Comparison of ENCODE assay signal across 10 cellular contexts in the genomic region with DNA sequence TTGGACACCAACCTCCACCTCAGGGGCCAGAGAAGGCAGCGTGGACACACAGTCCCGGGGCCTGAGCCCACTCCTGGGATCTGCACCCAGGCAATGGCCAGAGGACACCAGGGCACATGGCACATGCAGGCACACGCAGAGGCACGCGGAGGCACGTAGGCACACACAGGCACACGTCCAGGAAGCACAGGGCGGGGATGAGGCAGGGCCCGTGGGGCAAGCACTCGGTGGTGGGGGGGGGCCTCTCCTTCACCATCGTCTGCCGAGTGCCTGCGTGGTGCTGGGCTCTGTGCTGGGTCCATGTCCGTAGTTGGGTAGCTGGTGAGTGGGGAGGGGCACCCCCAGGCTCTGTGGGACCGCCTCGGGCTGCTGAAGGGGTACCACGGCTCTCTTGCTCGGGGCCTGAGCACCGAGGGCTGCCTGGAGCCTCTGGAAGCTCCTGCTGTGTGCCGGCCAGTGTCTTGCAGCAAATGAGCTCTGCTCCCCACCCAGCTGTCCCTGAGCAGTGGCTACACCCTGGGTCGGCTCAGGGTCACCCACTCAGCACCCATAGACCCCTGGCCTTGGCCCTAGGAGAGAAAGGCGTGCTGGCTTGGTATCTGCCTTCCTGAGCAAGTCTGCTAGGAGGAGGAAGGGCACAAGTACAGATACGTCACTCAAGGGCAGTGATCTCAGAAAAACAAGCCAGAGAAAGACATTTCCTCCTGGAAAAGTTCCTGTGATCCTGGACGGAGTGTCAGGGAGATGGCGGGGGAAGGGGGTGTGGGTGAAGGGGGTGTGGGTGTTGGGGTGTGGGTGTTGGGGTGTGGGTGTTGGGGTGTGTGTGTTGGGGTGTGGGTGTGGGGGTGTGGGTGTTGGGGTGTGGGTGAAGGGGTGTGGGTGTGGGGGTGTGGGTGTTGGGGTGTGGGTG. TPM values are rescaled to one million over a fixed set of nuclear protein-coding genes. Genes with fewer than 3 reads are reported as not detected.
DNase-seq lines count a peak whose midpoint lies in the region; ATAC-seq, FAIRE-seq and TF ChIP-seq lines count a peak whose summit lies in the region.
"Had no signal": no experiment of that assay in that cellular context is flagged by ENCODE, and none has a peak within 500 bp of the region (broad histone marks: within the 10 kb centered on the region; RNA-seq: fewer than 3 reads in every experiment).

No MANE protein-coding gene starts in this region.

- no peaks in the 10 kb centered on the region for H3K27me3 ChIP-seq in thoracic aorta (replicated peaks; ENCODE audit: insufficient read depth)

- peaks cover 0 to 8% of the 10 kb centered on the region in 2 donors for H3K4me1 Mint-ChIP-seq in immature natural killer cell

- H3K9me3 ChIP-seq in thoracic aorta: no peaks in the 10 kb centered on the region

- peaks cover 0 to 10% of the 10 kb centered on the region in 2 donors for H3K36me3 Mint-ChIP-seq in activated naive CD4-positive, alpha-beta T cell treated with anti-CD3 and anti-CD28 coated beads, Interleukin-2, amount 50 U/mL, for 72 hours
- H3K36me3 Mint-ChIP-seq in immature natural killer cell: no peaks in the 10 kb centered on the region

- H3K4me3 Mint-ChIP-seq in immature natural killer cell: peak overlapping the region; percentile 6 to 83 (median 53)

- peak overlapping the region; percentile 21 to 95 for H3K27ac Mint-ChIP-seq in activated naive CD4-positive, alpha-beta T cell treated with anti-CD3 and anti-CD28 coated beads, Interleukin-2, amount 50 U/mL, for 72 hours
- peak overlapping the region; percentile 71 to 97 (median 83) for H3K27ac Mint-ChIP-seq in immature natural killer cell

- peak overlapping the region in 1 of 2 donors; percentile 50 for H3K27ac ChIP-seq in thoracic aorta

- ATAC-seq in activated naive CD4-positive, alpha-beta T cell treated with anti-CD3 and anti-CD28 coated beads, Interleukin-2, amount 50 U/mL, for 72 hours: peak; percentile 52 to 53
- ATAC-seq in thoracic aorta (ENCODE audit: insufficient number of reproducible peaks, low FRiP score, low read depth) (peak; percentile 54), GM21526 (IDR thresholded peaks at IDR 0.05; ENCODE audit: low FRiP score, unreplicated experiment) (no peak)

- H3K9me3 Mint-ChIP-seq in activated naive CD4-positive, alpha-beta T cell treated with anti-CD3 and anti-CD28 coated beads, Interleukin-2, amount 50 U/mL, for 72 hours: no peaks in the 10 kb centered on the region
- peaks cover 2 to 15% (median 7%) of the 10 kb centered on the region in 6 donors for H3K9me3 Mint-ChIP-seq in immature natural killer cell

- peaks cover 3 to 4% of the 10 kb centered on the region in 2 donors for H3K4me1 ChIP-seq in thoracic aorta (ENCODE audit: control insufficient read depth in 1 of 2, low read depth in 2 of 2)

- no peak overlapping the region for H3K4me3 ChIP-seq in thoracic aorta

- no peak for TF ChIP-seq CTCF in thoracic aorta (IDR thresholded peaks at IDR 0.05)

- no peak for FAIRE-seq in RCC 7860 (lab: Jason Lieb, UNC)

- peaks cover 27 to 44% (median 27%) of the 10 kb centered on the region in 3 donors for H3K27me3 Mint-ChIP-seq in immature natural killer cell (ENCODE audit: low read depth in 3 of 3)

- peak; percentile 41 for DNase-seq in activated CD4-positive, alpha-beta T cell treated with anti-CD3 and anti-CD28 coated beads for 48 hours
- no peak for DNase-seq in activated CD4-positive, alpha-beta T cell treated with anti-CD3 and anti-CD28 coated beads, Interleukin-2, amount 50 U/mL, for 1 hour
- DNase-seq in activated naive CD4-positive, alpha-beta T cell treated with anti-CD3 and anti-CD28 coated beads, Interleukin-2, amount 50 U/mL, for 72 hours (ENCODE audit: low spot score in 2 of 2): peak in 1 of 2 donors; percentile 53
- peak in 2 of 3 donors; percentile 24 to 33 for DNase-seq in immature natural killer cell
- no peak for DNase-seq in thoracic aorta (ENCODE audit: low spot score)
- no peak for DNase-seq in RCC 7860 (ENCODE audit: low spot score)
- DNase-seq in COLO668 (lab: John Stamatoyannopoulos, UW; ENCODE audit: unreplicated experiment): no peak

- H3K36me3 ChIP-seq in thoracic aorta: no peaks in the 10 kb centered on the region

RNA-seq across cellular contexts. Expression of a gene that starts 26.5 kb away (rescaled TPM):
- under 1 TPM in 1 of 2 donors, not detected in 1; 0.09 TPM for total RNA-seq in activated naive CD4-positive, alpha-beta T cell treated with anti-CD3 and anti-CD28 coated beads, Interleukin-2, amount 50 U/mL, for 72 hours
- not detected for polyA plus RNA-seq in immature natural killer cell
- total RNA-seq in thoracic aorta: under 1 TPM in 1 of 2 donors, not detected in 1; 0.63 TPM
- total RNA-seq: Daoy, RPMI7951 had no signal

RNA-seq across cellular contexts. Expression of a gene that starts 37.3 kb away (rescaled TPM):
- total RNA-seq in activated naive CD4-positive, alpha-beta T cell treated with anti-CD3 and anti-CD28 coated beads, Interleukin-2, amount 50 U/mL, for 72 hours: 10 to 100 TPM; 22.5 to 25.4 TPM
- polyA plus RNA-seq in immature natural killer cell: 1 to 10 TPM in 1 of 3 donors, not detected in 2; 3.3 TPM
- under 1 TPM; 0.68 to 0.92 TPM for total RNA-seq in thoracic aorta
- total RNA-seq: Daoy, RPMI7951 had no signal

Comparison
In these comparisons a context has a peak if more than half of its experiments do, and no peak if none do; other contexts are left out.
1. DNase-seq: peak in activated CD4-positive, alpha-beta T cell treated with anti-CD3 and anti-CD28 coated beads for 48 hours (single experiment) and immature natural killer cell (2 of 3); none in activated CD4-positive, alpha-beta T cell treated with anti-CD3 and anti-CD28 coated beads, Interleukin-2, amount 50 U/mL, for 1 hour (single experiment), thoracic aorta (single experiment), RCC 7860 (single experiment) and COLO668 (single experiment).
2. RNA of a gene that starts 37.3 kb away (total RNA-seq): 22.5 to 25.4 TPM in activated naive CD4-positive, alpha-beta T cell treated with anti-CD3 and anti-CD28 coated beads, Interleukin-2, amount 50 U/mL, for 72 hours; 0.68 to 0.92 TPM in thoracic aorta; every median in the first group is over 10 times any median in the second.